Comparison of ENCODE assay signal across 23 cellular contexts in genomic region chr10:31116226-31116625, GRCh38.
A peak's percentile ranks its signal among the peaks of the same experiment; 100 is the strongest.
DNase-seq lines count a peak whose midpoint lies in the region; ATAC-seq, FAIRE-seq and TF ChIP-seq lines count a peak whose summit lies in the region.
"Had no signal": no experiment of that assay in that cellular context is flagged by ENCODE, and none has a peak within 500 bp of the region (broad histone marks: within the 10 kb centered on the region; RNA-seq: fewer than 3 reads in every experiment).

No MANE protein-coding gene starts in this region.

- no peaks in the 10 kb centered on the region for H4K20me1 ChIP-seq in KMS-11 (ENCODE audit: insufficient read depth)

- H3K27me3 ChIP-seq in KMS-11 (ENCODE audit: insufficient read depth, low read depth) (no peaks in the 10 kb centered on the region), bronchial epithelial cell (ENCODE audit: control insufficient read depth, insufficient read depth, low read length) (no peaks in the 10 kb centered on the region), gastroesophageal sphincter (no peaks in the 10 kb centered on the region)

- FAIRE-seq in bronchial epithelial cell (lab: Jason Lieb, UNC) = no peak
- FAIRE-seq: H1, RCC 7860 had no signal

- H2AFZ ChIP-seq in KMS-11 (ENCODE audit: low read depth) = no peak overlapping the region

- H3K4me3 Mint-ChIP-seq in activated T-cell treated with anti-CD3 and anti-CD28 coated beads, Interleukin-2, amount 50 U/mL, for 72 hours = no peak overlapping the region
- no peak overlapping the region for H3K4me3 Mint-ChIP-seq in activated T-cell treated with anti-CD3 and anti-CD28 coated beads, Interleukin-2, amount 50 U/mL, for 24 hours
- H3K4me3 Mint-ChIP-seq in stimulated activated effector memory CD8-positive, alpha-beta T cell treated with anti-CD3 and anti-CD28 coated beads, Interleukin-12 subunit alpha, Interleukin-12 subunit beta, amount 100 ng/mL, for 72 hours = no peak overlapping the region

- H3K4me2 ChIP-seq in KMS-11 = peak overlapping the region; percentile 33
- H3K4me2 ChIP-seq: SK-N-SH had no signal

- TF ChIP-seq CTCF in KMS-11 (conservative IDR thresholded peaks at IDR 0.05; ENCODE audit: low read depth, low read length) (no peak), bronchial epithelial cell (IDR thresholded peaks at IDR 0.05; ENCODE audit: insufficient read depth, low read length, severe bottlenecking) (no peak), gastroesophageal sphincter (IDR thresholded peaks at IDR 0.05) (no peak)

- TF ChIP-seq POLR2A in gastroesophageal sphincter (IDR thresholded peaks at IDR 0.05) = no peak

- no peak for DNase-seq in activated T-cell treated with anti-CD3 and anti-CD28 coated beads, Interleukin-2, amount 50 U/mL, for 72 hours
- DNase-seq in activated T-cell treated with anti-CD3 and anti-CD28 coated beads, Interleukin-2, amount 50 U/mL, for 24 hours = no peak
- DNase-seq in bronchial epithelial cell (ENCODE audit: low read depth) (peak; percentile 67), NCI-H2029 treated with DMSO at 0.1 percent for 48 hours (lab: John Stamatoyannopoulos, UW) (no peak)
- no peak for DNase-seq in stimulated activated effector memory CD8-positive, alpha-beta T cell treated with anti-CD3 and anti-CD28 coated beads, Interleukin-12 subunit alpha, Interleukin-12 subunit beta, amount 100 ng/mL, for 72 hours (ENCODE audit: low spot score in 2 of 2)
- DNase-seq: 8988T, ACHN, Calu3, DMS153, HCEC 1CT, KG1, NCI-H1092 treated with DMSO at 0.1 percent for 48 hours, NCI-H1436 treated with DMSO at 0.1 percent for 48 hours, NCI-H187 treated with DMSO at 0.1 percent for 48 hours, NCI-H2107, NCI-H524, NCI-H748 treated with DMSO at 0.1 percent for 48 hours, SK-N-SH had no signal

- peaks cover 0 to 5% (median 0%) of the 10 kb centered on the region in 3 donors for H3K9me3 ChIP-seq in gastroesophageal sphincter
- H3K9me3 ChIP-seq: SK-N-SH had no signal

- no peaks in the 10 kb centered on the region for H3K36me3 ChIP-seq in KMS-11 (ENCODE audit: insufficient read depth)
- no peaks in the 10 kb centered on the region for H3K36me3 ChIP-seq in bronchial epithelial cell (ENCODE audit: control insufficient read depth, insufficient read depth, low read length)
- no peaks in the 10 kb centered on the region for H3K36me3 ChIP-seq in gastroesophageal sphincter

- H3K9ac ChIP-seq in KMS-11 = no peak overlapping the region
- H3K9ac ChIP-seq: SK-N-SH had no signal

- no peaks in the 10 kb centered on the region for H3K79me2 ChIP-seq in KMS-11 (ENCODE audit: insufficient read depth, low read depth)

- H3K27ac Mint-ChIP-seq in activated T-cell treated with anti-CD3 and anti-CD28 coated beads, Interleukin-2, amount 50 U/mL, for 72 hours = no peak overlapping the region
- H3K27ac Mint-ChIP-seq in activated T-cell treated with anti-CD3 and anti-CD28 coated beads, Interleukin-2, amount 50 U/mL, for 24 hours = no peak overlapping the region
- H3K27ac Mint-ChIP-seq in stimulated activated effector memory CD8-positive, alpha-beta T cell treated with anti-CD3 and anti-CD28 coated beads, Interleukin-12 subunit alpha, Interleukin-12 subunit beta, amount 100 ng/mL, for 72 hours = no peak overlapping the region

- H3K4me1 Mint-ChIP-seq in activated T-cell treated with anti-CD3 and anti-CD28 coated beads, Interleukin-2, amount 50 U/mL, for 72 hours (ENCODE audit: low read depth) = peaks cover 5% of the 10 kb centered on the region
- H3K4me1 Mint-ChIP-seq in activated T-cell treated with anti-CD3 and anti-CD28 coated beads, Interleukin-2, amount 50 U/mL, for 24 hours (ENCODE audit: low read depth) = peaks cover 7% of the 10 kb centered on the region
- no peaks in the 10 kb centered on the region for H3K4me1 Mint-ChIP-seq in stimulated activated effector memory CD8-positive, alpha-beta T cell treated with anti-CD3 and anti-CD28 coated beads, Interleukin-12 subunit alpha, Interleukin-12 subunit beta, amount 100 ng/mL, for 72 hours

- ATAC-seq in activated T-cell treated with anti-CD3 and anti-CD28 coated beads, Interleukin-2, amount 50 U/mL, for 72 hours (replicated peaks in 1 of 2) = peak; percentile 39 to 47
- peak; percentile 75 for ATAC-seq in stimulated activated effector memory CD8-positive, alpha-beta T cell treated with anti-CD3 and anti-CD28 coated beads, Interleukin-12 subunit alpha, Interleukin-12 subunit beta, amount 100 ng/mL, for 72 hours
- no peak for ATAC-seq in gastroesophageal sphincter
- ATAC-seq in GM19023 (IDR thresholded peaks at IDR 0.05; ENCODE audit: unreplicated experiment) = no peak

- WGBS in gastroesophageal sphincter (ENCODE audit: low coverage in 1 of 2), 2 donors = 89 to 93% methylated on average over 2 to 3 of the region's 6 CpGs

- H3K36me3 Mint-ChIP-seq in activated T-cell treated with anti-CD3 and anti-CD28 coated beads, Interleukin-2, amount 50 U/mL, for 72 hours (ENCODE audit: insufficient read depth in 2 of 2) = peaks cover 6% of the 10 kb centered on the region in 2 donors
- no peaks in the 10 kb centered on the region for H3K36me3 Mint-ChIP-seq in activated T-cell treated with anti-CD3 and anti-CD28 coated beads, Interleukin-2, amount 50 U/mL, for 24 hours (ENCODE audit: low read depth)
- H3K36me3 Mint-ChIP-seq in stimulated activated effector memory CD8-positive, alpha-beta T cell treated with anti-CD3 and anti-CD28 coated beads, Interleukin-12 subunit alpha, Interleukin-12 subunit beta, amount 100 ng/mL, for 72 hours = no peaks in the 10 kb centered on the region

- peaks cover 28% of the 10 kb centered on the region for H3K4me1 ChIP-seq in KMS-11 (ENCODE audit: low read depth, poor library complexity, severe bottlenecking)
- H3K4me1 ChIP-seq in gastroesophageal sphincter = peaks cover 0 to 14% (median 0%) of the 10 kb centered on the region in 3 donors

- peaks cover 6 to 8% of the 10 kb centered on the region in 2 donors for H3K9me3 Mint-ChIP-seq in activated T-cell treated with anti-CD3 and anti-CD28 coated beads, Interleukin-2, amount 50 U/mL, for 72 hours
- peaks cover 11% of the 10 kb centered on the region for H3K9me3 Mint-ChIP-seq in activated T-cell treated with anti-CD3 and anti-CD28 coated beads, Interleukin-2, amount 50 U/mL, for 24 hours
- peaks cover 3% of the 10 kb centered on the region for H3K9me3 Mint-ChIP-seq in stimulated activated effector memory CD8-positive, alpha-beta T cell treated with anti-CD3 and anti-CD28 coated beads, Interleukin-12 subunit alpha, Interleukin-12 subunit beta, amount 100 ng/mL, for 72 hours

- TF ChIP-seq EP300 in gastroesophageal sphincter (IDR thresholded peaks at IDR 0.05) = no peak

- H3K27me3 Mint-ChIP-seq in activated T-cell treated with anti-CD3 and anti-CD28 coated beads, Interleukin-2, amount 50 U/mL, for 72 hours (ENCODE audit: low read depth) = no peaks in the 10 kb centered on the region
- peaks cover 7% of the 10 kb centered on the region for H3K27me3 Mint-ChIP-seq in activated T-cell treated with anti-CD3 and anti-CD28 coated beads, Interleukin-2, amount 50 U/mL, for 24 hours

- H3K27ac ChIP-seq in KMS-11 (peak overlapping the region; percentile 11; the same call in 1 of the 2 replicates), gastroesophageal sphincter (no peak overlapping the region)

- no peak overlapping the region for H3K4me3 ChIP-seq in KMS-11 (IDR thresholded peaks at IDR 0.05; ENCODE audit: insufficient read depth, low read depth, low read length)
- no peak overlapping the region for H3K4me3 ChIP-seq in bronchial epithelial cell (ENCODE audit: low read depth, low read length)
- H3K4me3 ChIP-seq in gastroesophageal sphincter = no peak overlapping the region

Comparison
In these comparisons a context has a peak if more than half of its experiments do, and no peak if none do; other contexts are left out.
1. ATAC-seq: peak in activated T-cell treated with anti-CD3 and anti-CD28 coated beads, Interleukin-2, amount 50 U/mL, for 72 hours (2 of 2) and stimulated activated effector memory CD8-positive, alpha-beta T cell treated with anti-CD3 and anti-CD28 coated beads, Interleukin-12 subunit alpha, Interleukin-12 subunit beta, amount 100 ng/mL, for 72 hours (single experiment); none in gastroesophageal sphincter (single experiment) and GM19023 (single experiment).